ENCODE assay signal across 1 cellular context in genomic region chr1:17241091-17242074, GRCh38.
TF ChIP-seq lines count a peak whose summit lies in the region.

No MANE protein-coding gene starts in this region.

TF ChIP-seq in HEK293, 187 proteins besides CTCF, POLR2A, EP300 and RAD21:
- 0 out of 2 replicates have a peak, but pooled peaks have one; percentile 29 for TF ChIP-seq ZIC2 (tag by site-specific recombination; IDR thresholded peaks at IDR 0.05)
